Comparison of ENCODE assay signal across 27 cellular contexts in the genomic region with DNA sequence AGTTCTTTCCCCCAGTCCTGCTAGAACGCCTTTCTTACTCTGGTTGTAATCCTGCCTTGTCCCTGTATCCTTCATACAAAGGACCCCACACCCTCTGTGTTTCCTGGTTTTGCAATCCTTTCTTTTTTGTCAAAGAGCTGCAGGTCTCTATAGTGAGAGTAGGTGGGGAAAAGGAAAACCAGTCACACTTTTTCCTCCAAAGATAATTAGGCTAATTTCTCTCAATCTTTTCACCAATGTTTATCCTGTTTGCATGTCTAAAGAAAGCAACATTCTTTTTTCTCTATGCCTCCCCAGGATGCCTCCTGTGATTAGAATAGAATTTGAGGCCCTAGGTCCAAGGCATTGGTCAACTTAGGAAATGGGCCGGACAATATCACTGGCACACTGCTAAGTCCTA. TPM values are rescaled to one million over a fixed set of nuclear protein-coding genes. Genes with fewer than 3 reads are reported as not detected.
"Had no signal": no experiment of that assay in that cellular context is flagged by ENCODE, and none has a peak within 500 bp of the region (broad histone marks: within the 10 kb centered on the region; RNA-seq: fewer than 3 reads in every experiment).

No MANE protein-coding gene starts in this region.

- H3K27me3 Mint-ChIP-seq: central memory CD8-positive, alpha-beta T cell had no signal

- H3K27ac ChIP-seq: brain microvascular endothelial cell, left lung, stomach, suprapubic skin, tibial nerve, VCaP had no signal

- H3K4me1 Mint-ChIP-seq: activated CD4-positive, alpha-beta T cell treated with anti-CD3 and anti-CD28 coated beads, Interleukin-2, amount 10 ng/mL, durations not matched to agents 7 days and 5 days; activated naive CD4-positive, alpha-beta T cell treated with anti-CD3 and anti-CD28 coated beads, Interleukin-2, amount 50 U/mL, for 24 hours; central memory CD8-positive, alpha-beta T cell; immature natural killer cell; stimulated activated memory B cell treated with anti-CD40 and anti-IgM and Interleukin-4, amounts not matched to agents 10 μg/mL and 1 μg/mL and 100 μg/mL, for 72 hours had no signal

- H3K9me3 ChIP-seq: left lung, stomach, suprapubic skin, tibial nerve had no signal

- FAIRE-seq: colon, endothelial cell of umbilical vein, small intestine, urothelium cell line had no signal

- H3K27ac Mint-ChIP-seq: activated CD4-positive, alpha-beta T cell treated with anti-CD3 and anti-CD28 coated beads, Interleukin-2, amount 10 ng/mL, durations not matched to agents 7 days and 5 days; activated CD8-positive, alpha-beta T cell treated with anti-CD3 and anti-CD28 coated beads for 36 hours; activated naive CD4-positive, alpha-beta T cell treated with anti-CD3 and anti-CD28 coated beads, Interleukin-2, amount 50 U/mL, for 24 hours; immature natural killer cell; nephron; stimulated activated memory B cell treated with anti-CD40 and anti-IgM and Interleukin-4, amounts not matched to agents 10 μg/mL and 1 μg/mL and 100 μg/mL, for 72 hours had no signal

- DNase-seq: activated CD4-positive, alpha-beta T cell treated with anti-CD3 and anti-CD28 coated beads, Interleukin-2, amount 10 ng/mL, durations not matched to agents 7 days and 5 days; activated CD4-positive, CD25-positive, alpha-beta regulatory T cell treated with anti-CD3 and anti-CD28 coated beads, Interleukin-2, amount 50 U/mL, for 72 hours; activated CD8-positive, alpha-beta T cell treated with anti-CD3 and anti-CD28 coated beads for 36 hours; activated gamma-delta T cell treated with Interleukin-2 at 50 U/mL for 16 hours; aorta; brain microvascular endothelial cell; effector memory CD4-positive, alpha-beta T cell; foreskin melanocyte; immature natural killer cell; left lung; occipital lobe; small intestine; stimulated activated CD4-positive, alpha-beta T cell treated with anti-CD3 and anti-CD28 coated beads, Interleukin-15, amount 100 ng/mL, for 24 hours; stomach had no signal

- H3K4me1 ChIP-seq: left lung, suprapubic skin had no signal

- H3K9me3 Mint-ChIP-seq: activated CD4-positive, alpha-beta T cell treated with anti-CD3 and anti-CD28 coated beads, Interleukin-2, amount 10 ng/mL, durations not matched to agents 7 days and 5 days; activated CD8-positive, alpha-beta T cell treated with anti-CD3 and anti-CD28 coated beads for 36 hours; activated naive CD4-positive, alpha-beta T cell treated with anti-CD3 and anti-CD28 coated beads, Interleukin-2, amount 50 U/mL, for 24 hours; central memory CD8-positive, alpha-beta T cell; nephron; stimulated activated memory B cell treated with anti-CD40 and anti-IgM and Interleukin-4, amounts not matched to agents 10 μg/mL and 1 μg/mL and 100 μg/mL, for 72 hours had no signal

- H3K27me3 ChIP-seq: brain microvascular endothelial cell, left lung, stomach, suprapubic skin, tibial nerve had no signal

- H3K4me3 Mint-ChIP-seq: activated CD4-positive, alpha-beta T cell treated with anti-CD3 and anti-CD28 coated beads, Interleukin-2, amount 10 ng/mL, durations not matched to agents 7 days and 5 days; activated CD8-positive, alpha-beta T cell treated with anti-CD3 and anti-CD28 coated beads for 36 hours; activated naive CD4-positive, alpha-beta T cell treated with anti-CD3 and anti-CD28 coated beads, Interleukin-2, amount 50 U/mL, for 24 hours; central memory CD8-positive, alpha-beta T cell; immature natural killer cell; nephron; stimulated activated memory B cell treated with anti-CD40 and anti-IgM and Interleukin-4, amounts not matched to agents 10 μg/mL and 1 μg/mL and 100 μg/mL, for 72 hours had no signal

- ATAC-seq: activated CD8-positive, alpha-beta T cell treated with anti-CD3 and anti-CD28 coated beads for 36 hours; esophagus mucosa; left lung; sciatic nerve had no signal

- H3K4me3 ChIP-seq: left lung, stomach, suprapubic skin, tibial nerve had no signal

- H3K36me3 Mint-ChIP-seq: activated naive CD4-positive, alpha-beta T cell treated with anti-CD3 and anti-CD28 coated beads, Interleukin-2, amount 50 U/mL, for 24 hours; immature natural killer cell; stimulated activated memory B cell treated with anti-CD40 and anti-IgM and Interleukin-4, amounts not matched to agents 10 μg/mL and 1 μg/mL and 100 μg/mL, for 72 hours had no signal

- H3K36me3 ChIP-seq: brain microvascular endothelial cell, left lung, suprapubic skin had no signal

RNA-seq across cellular contexts. Expression of a gene that starts 25.4 kb away (rescaled TPM):
- total RNA-seq: activated CD4-positive, alpha-beta T cell treated with anti-CD3 and anti-CD28 coated beads, Interleukin-2, amount 10 ng/mL, durations not matched to agents 7 days and 5 days; activated CD8-positive, alpha-beta T cell treated with anti-CD3 and anti-CD28 coated beads for 36 hours; T-helper 2 cell treated with Interferon-gamma antibody and Interleukin-4, amounts not matched to agents 100 ng/mL and 5 ng/mL, for 36 hours had no signal
- polyA plus RNA-seq: immature natural killer cell had no signal
